9 cellular contexts compared by ENCODE assay signal in genomic region chr11:67278135-67278938, GRCh38. TPM values are rescaled to one million over a fixed set of nuclear protein-coding genes. Genes with fewer than 3 reads are reported as not detected.
A peak's percentile ranks its signal among the peaks of the same experiment; 100 is the strongest.
DNase-seq lines count a peak whose midpoint lies in the region; ATAC-seq, FAIRE-seq and TF ChIP-seq lines count a peak whose summit lies in the region.
"Had no signal": no experiment of that assay in that cellular context is flagged by ENCODE, and none has a peak within 500 bp of the region (broad histone marks: within the 10 kb centered on the region; RNA-seq: fewer than 3 reads in every experiment).

No MANE protein-coding gene starts in this region.

- no peaks in the 10 kb centered on the region for H3K9me3 Mint-ChIP-seq in CD4-positive, CD25-positive, alpha-beta regulatory T cell
- no peaks in the 10 kb centered on the region for H3K9me3 Mint-ChIP-seq in endodermal cell

- H3K9ac ChIP-seq in endodermal cell (ENCODE audit: extremely low read depth, low read length, poor library complexity, severe bottlenecking), result no peak overlapping the region

- peak overlapping the region; percentile 85 to 96 (median 92) for H3K4me3 Mint-ChIP-seq in CD4-positive, CD25-positive, alpha-beta regulatory T cell
- no peak overlapping the region for H3K4me3 Mint-ChIP-seq in endodermal cell

- H3K27me3 Mint-ChIP-seq in CD4-positive, CD25-positive, alpha-beta regulatory T cell, result no peaks in the 10 kb centered on the region
- no peaks in the 10 kb centered on the region for H3K27me3 Mint-ChIP-seq in endodermal cell (ENCODE audit: insufficient read depth)

- H3K36me3 Mint-ChIP-seq in CD4-positive, CD25-positive, alpha-beta regulatory T cell, result peaks cover 6% of the 10 kb centered on the region
- H3K36me3 Mint-ChIP-seq in endodermal cell (ENCODE audit: low read depth), result peaks cover 31% of the 10 kb centered on the region

- H3K79me2 ChIP-seq in OCI-LY7 (ENCODE audit: insufficient read depth, low read depth, low read length), result peaks cover 63% of the 10 kb centered on the region

- H3K4me3 ChIP-seq in CD4-positive, CD25-positive, alpha-beta regulatory T cell (ENCODE audit: low read depth, low read length), result peak overlapping the region; percentile 59
- H3K4me3 ChIP-seq in OCI-LY7 (ENCODE audit: low read depth, low read length, poor library complexity, severe bottlenecking) (peak overlapping the region; percentile 61), endodermal cell (ENCODE audit: low read length) (no peak overlapping the region), neutrophil (ENCODE audit: low read depth in 1 of 2, low read length in 1 of 2) (peak overlapping the region; percentile 95 to 97)

- H4K20me1 ChIP-seq in OCI-LY7 (ENCODE audit: insufficient read depth, low read length), result no peaks in the 10 kb centered on the region

- H3K4me2 ChIP-seq in OCI-LY7 (ENCODE audit: low read length), result peak overlapping the region; percentile 90

- no peaks in the 10 kb centered on the region for H3K27me3 ChIP-seq in CD4-positive, CD25-positive, alpha-beta regulatory T cell (ENCODE audit: control insufficient read depth, insufficient read depth, low read length)
- no peaks in the 10 kb centered on the region for H3K27me3 ChIP-seq in endodermal cell (ENCODE audit: control insufficient read depth, insufficient read depth, low read length, poor library complexity, severe bottlenecking)
- H3K27me3 ChIP-seq in neutrophil, result no peaks in the 10 kb centered on the region

- intact Hi-C loops in OCI-LY7 (cut with micrococcal nuclease; ENCODE audit: unreplicated experiment), result no loop called here

- no TSS peak for BruUV-seq in OCI-LY7 (replicated peaks; lab: Mats Ljungman, UMichigan)

- 93 to 94% methylated on average over 6 to 14 of the region's 14 CpGs for whole genome bisulfite sequencing in endodermal cell (ENCODE audit: insufficient coverage in 1 of 2, insufficient read length in 1 of 2), 2 experiments

- H3K27ac ChIP-seq in CD4-positive, CD25-positive, alpha-beta regulatory T cell (ENCODE audit: insufficient read depth, low read length, poor library complexity, severe bottlenecking), result peak overlapping the region; percentile 87
- peak overlapping the region; percentile 98 for H3K27ac ChIP-seq in OCI-LY7 (ENCODE audit: low read depth, low read length, poor library complexity, severe bottlenecking)
- peak overlapping the region; percentile 82 for H3K27ac ChIP-seq in endodermal cell (ENCODE audit: low read depth, low read length)
- H3K27ac ChIP-seq in neutrophil, result peak overlapping the region; percentile 99

- no peak for TF ChIP-seq CTCF in OCI-LY7 (conservative IDR thresholded peaks at IDR 0.05; ENCODE audit: low read length)
- no peak for TF ChIP-seq CTCF in endodermal cell (conservative IDR thresholded peaks at IDR 0.05)
- no peak for TF ChIP-seq CTCF in neutrophil (IDR thresholded peaks at IDR 0.05)

- H3K4me1 Mint-ChIP-seq in CD4-positive, CD25-positive, alpha-beta regulatory T cell, result peaks cover 0 to 70% (median 22%) of the 10 kb centered on the region in 4 donors
- peaks cover 3% of the 10 kb centered on the region for H3K4me1 Mint-ChIP-seq in endodermal cell

- no peak for FAIRE-seq in HTR-8/SVneo (lab: Jason Lieb, UNC)

- H3K36me3 ChIP-seq in CD4-positive, CD25-positive, alpha-beta regulatory T cell (ENCODE audit: control insufficient read depth, insufficient read depth, low read length), result peaks cover 52% of the 10 kb centered on the region
- H3K36me3 ChIP-seq in OCI-LY7 (ENCODE audit: insufficient read depth, low read length) (peaks cover 95% of the 10 kb centered on the region), endodermal cell (ENCODE audit: control insufficient read depth, insufficient read depth, low read length) (peaks cover 18% of the 10 kb centered on the region), neutrophil (peaks cover 54% of the 10 kb centered on the region)

- no peak for DNase-seq in CD4-positive, CD25-positive, alpha-beta regulatory T cell
- DNase-seq in OCI-LY7 (ENCODE audit: low spot score), result no peak
- DNase-seq in endodermal cell, result no peak
- no peak for DNase-seq in HTR-8/SVneo (ENCODE audit: insufficient read length, low spot score)
- DNase-seq in RKO (ENCODE audit: low spot score), result no peak
- DNase-seq: NCI-H1092 treated with DMSO at 0.1 percent for 48 hours had no signal

- H3K9me3 ChIP-seq in CD4-positive, CD25-positive, alpha-beta regulatory T cell (ENCODE audit: control insufficient read depth in 2 of 2, low read length in 2 of 2), result no peaks in the 10 kb centered on the region
- H3K9me3 ChIP-seq in OCI-LY7 (ENCODE audit: low read length), result no peaks in the 10 kb centered on the region
- no peaks in the 10 kb centered on the region for H3K9me3 ChIP-seq in endodermal cell (ENCODE audit: control insufficient read depth, low read length)
- H3K9me3 ChIP-seq in neutrophil, result no peaks in the 10 kb centered on the region

- peak overlapping the region; percentile 95 to 99 (median 96) for H3K27ac Mint-ChIP-seq in CD4-positive, CD25-positive, alpha-beta regulatory T cell
- no peak overlapping the region for H3K27ac Mint-ChIP-seq in endodermal cell

- no peak overlapping the region for H2AFZ ChIP-seq in OCI-LY7 (ENCODE audit: low read length)

- ATAC-seq in CD4-positive, CD25-positive, alpha-beta regulatory T cell (ENCODE audit: low read depth in 2 of 2), result no peak
- no peak for ATAC-seq in GM18907 (IDR thresholded peaks at IDR 0.05; ENCODE audit: unreplicated experiment)
- no peak for ATAC-seq in GM18517 (IDR thresholded peaks at IDR 0.05; ENCODE audit: unreplicated experiment)

- POLR2A ChIA-PET in OCI-LY7 (lab: Charles Lee), result interaction anchor here (1.3 to 1.7 kb wide), 5 partner anchors 10 to 75 kb away, joined by 3 to 10 read pairs (median 4); partner anchors contain the start of genes ANKRD13D and POLD4

- CTCF ChIA-PET in OCI-LY7 (lab: Charles Lee; ENCODE audit: unreplicated experiment), result interaction anchor here (1.2 to 2.0 kb wide), 2 partner anchors 10 kb away, joined by 3 to 6 read pairs; no protein-coding TSS in a partner anchor

- no peaks in the 10 kb centered on the region for H3K9me2 ChIP-seq in OCI-LY7 (ENCODE audit: insufficient read depth, low read length)

- peaks cover 72% of the 10 kb centered on the region for H3K4me1 ChIP-seq in CD4-positive, CD25-positive, alpha-beta regulatory T cell (ENCODE audit: control insufficient read depth, insufficient read depth, low read length, poor library complexity, severe bottlenecking)
- H3K4me1 ChIP-seq in OCI-LY7 (ENCODE audit: insufficient read depth, low read length, poor library complexity, severe bottlenecking), result peaks cover 60% of the 10 kb centered on the region
- H3K4me1 ChIP-seq in endodermal cell (ENCODE audit: control insufficient read depth, insufficient read depth, low read length), result no peaks in the 10 kb centered on the region
- H3K4me1 ChIP-seq in neutrophil (ENCODE audit: control insufficient read depth in 1 of 2, insufficient read depth in 1 of 2, low read depth in 1 of 2, low read length in 1 of 2), result peaks cover 99 to 100% of the 10 kb centered on the region in 2 experiments

RNA-seq across cellular contexts. Expression of gene ANKRD13D, which starts 10.8 kb away (rescaled TPM):
- 158 TPM for total RNA-seq in CD4-positive, CD25-positive, alpha-beta regulatory T cell
- polyA plus RNA-seq in CD4-positive, CD25-positive, alpha-beta regulatory T cell, result 10 to 100 TPM in 3 of 4 donors, 1 to 10 TPM in 1; 9.5 to 18.9 (median 12.6) TPM
- total RNA-seq in OCI-LY7 (2014; rRNA removed; shearing (Covaris generic)), result 101 and 136 TPM in 2 replicates
- total RNA-seq in OCI-LY7 (2022), result 119 and 136 TPM in 2 replicates
- 10 to 100 TPM; 56.6 to 58.6 TPM for total RNA-seq in endodermal cell
- 30.0 TPM for polyA plus RNA-seq in endodermal cell (2013, experiment 1 of 2)
- 27.5 TPM for polyA plus RNA-seq in endodermal cell (2013, experiment 2 of 2)

RNA-seq across cellular contexts. Expression of gene GRK2, which starts 12.1 kb away (rescaled TPM):
- 295 TPM for total RNA-seq in CD4-positive, CD25-positive, alpha-beta regulatory T cell
- 10 to 100 TPM; 13.2 to 27.8 (median 19.3) TPM for polyA plus RNA-seq in CD4-positive, CD25-positive, alpha-beta regulatory T cell
- total RNA-seq in OCI-LY7 (2014; rRNA removed; shearing (Covaris generic)), result 379 and 397 TPM in 2 replicates
- total RNA-seq in OCI-LY7 (2022) (280 and 373 TPM in 2 replicates), endodermal cell (10 to 100 TPM; 58.0 to 61.7 TPM)
- polyA plus RNA-seq in endodermal cell (2013, experiment 1 of 2), result 43.5 TPM
- 39.5 TPM for polyA plus RNA-seq in endodermal cell (2013, experiment 2 of 2)

RNA-seq across cellular contexts. Expression of gene SSH3, which starts 25.0 kb away (rescaled TPM):
- 24.4 TPM for total RNA-seq in CD4-positive, CD25-positive, alpha-beta regulatory T cell
- 1 to 10 TPM; 2.3 to 7.1 (median 3.1) TPM for polyA plus RNA-seq in CD4-positive, CD25-positive, alpha-beta regulatory T cell
- total RNA-seq in OCI-LY7 (2014; rRNA removed; shearing (Covaris generic)), result 8.4 and 9.2 TPM in 2 replicates
- total RNA-seq in OCI-LY7 (2022), result 18.5 and 22.0 TPM in 2 replicates
- 10 to 100 TPM; 39.1 to 44.4 TPM for total RNA-seq in endodermal cell
- 22.0 TPM for polyA plus RNA-seq in endodermal cell (2013, experiment 1 of 2)
- 16.0 TPM for polyA plus RNA-seq in endodermal cell (2013, experiment 2 of 2)
